Comparison of ENCODE assay signal across 8 cellular contexts in genomic region chr15:56244237-56244810, GRCh38. TPM values are rescaled to one million over a fixed set of nuclear protein-coding genes. Genes with fewer than 3 reads are reported as not detected.
DNase-seq lines count a peak whose midpoint lies in the region; ATAC-seq, FAIRE-seq and TF ChIP-seq lines count a peak whose summit lies in the region.

No MANE protein-coding gene starts in this region.

- H2AFZ ChIP-seq in GM23248 (peak overlapping the region; percentile 100), endothelial cell of umbilical vein (ENCODE audit: low read depth, low read length) (peak overlapping the region; percentile 53)

- POLR2A ChIA-PET in endothelial cell of umbilical vein (lab: Charles Lee), result no interaction called here

- H3K36me3 ChIP-seq in GM23248 (ENCODE audit: low read depth), result no peaks in the 10 kb centered on the region
- no peaks in the 10 kb centered on the region for H3K36me3 ChIP-seq in endothelial cell of umbilical vein (ENCODE audit: control insufficient read depth in 2 of 2, extremely low read depth in 1 of 2, insufficient read depth in 2 of 2, low read length in 2 of 2)
- peaks cover 4% of the 10 kb centered on the region for H3K36me3 ChIP-seq in mesodermal cell (ENCODE audit: control insufficient read depth, insufficient read depth, low read length)

- H3F3A ChIP-seq in GM23248 (ENCODE audit: insufficient read depth), result peaks cover 19% of the 10 kb centered on the region; the same call in 1 of the 2 replicates

- ATAC-seq in GM18520 (IDR thresholded peaks at IDR 0.05; ENCODE audit: unreplicated experiment), result no peak

- peaks cover 49% of the 10 kb centered on the region for H3K4me1 Mint-ChIP-seq in stimulated activated naive CD8-positive, alpha-beta T cell treated with anti-CD3 and anti-CD28 coated beads, Interleukin-15, Interleukin-2, amounts not matched to agents 100 ng/mL and 50 ng/mL, for 24 hours (ENCODE audit: low read depth)

- H3K36me3 Mint-ChIP-seq in stimulated activated naive CD8-positive, alpha-beta T cell treated with anti-CD3 and anti-CD28 coated beads, Interleukin-15, Interleukin-2, amounts not matched to agents 100 ng/mL and 50 ng/mL, for 24 hours (ENCODE audit: low read depth), result peaks cover 15% of the 10 kb centered on the region

- no peaks in the 10 kb centered on the region for H3K9me1 ChIP-seq in endothelial cell of umbilical vein (replicated peaks; ENCODE audit: control insufficient read depth, extremely low read depth, insufficient read depth, low read length)

- H3K4me3 ChIP-seq in GM23248 (peak overlapping the region; percentile 89), endothelial cell of umbilical vein (replicated peaks in 1 of 3; ENCODE audit: insufficient read depth in 1 of 3, low read depth in 1 of 3, low read length in 3 of 3) (peak overlapping the region; percentile 35 to 77 (median 64)), mesodermal cell (ENCODE audit: extremely low read depth, insufficient read depth, low read length, poor library complexity, severe bottlenecking) (peak overlapping the region; percentile 51)

- dilution Hi-C loops in endothelial cell of umbilical vein (cut with MboI; ENCODE audit: extremely low pct_ligation_motif_present, low sequenced_read_pairs), result no loop called here

- H3K27me3 ChIP-seq in GM23248 (replicated peaks; ENCODE audit: insufficient read depth), result no peaks in the 10 kb centered on the region
- no peaks in the 10 kb centered on the region for H3K27me3 ChIP-seq in endothelial cell of umbilical vein (ENCODE audit: control insufficient read depth in 2 of 2, insufficient read depth in 2 of 2, low read length in 2 of 2)

- H3K9me3 ChIP-seq in GM23248 (ENCODE audit: low read depth) (no peaks in the 10 kb centered on the region), endothelial cell of umbilical vein (replicated peaks; ENCODE audit: control insufficient read depth, insufficient read depth, low read length) (no peaks in the 10 kb centered on the region), mesodermal cell (ENCODE audit: control insufficient read depth, low read length) (no peaks in the 10 kb centered on the region)

- H3K9ac ChIP-seq in GM23248 (peak overlapping the region; percentile 67), endothelial cell of umbilical vein (replicated peaks; ENCODE audit: extremely low read depth, insufficient read depth, low read length) (peak overlapping the region; percentile 20)

- TF ChIP-seq CTCF in endothelial cell of umbilical vein (IDR thresholded peaks at IDR 0.05; ENCODE audit: extremely low read depth in 1 of 2, insufficient read depth in 1 of 2, low read depth in 1 of 2, low read length in 2 of 2), result no peak

- H3K9me3 Mint-ChIP-seq in stimulated activated naive CD8-positive, alpha-beta T cell treated with anti-CD3 and anti-CD28 coated beads, Interleukin-15, Interleukin-2, amounts not matched to agents 100 ng/mL and 50 ng/mL, for 24 hours, result no peaks in the 10 kb centered on the region

- H3K27ac Mint-ChIP-seq in stimulated activated naive CD8-positive, alpha-beta T cell treated with anti-CD3 and anti-CD28 coated beads, Interleukin-15, Interleukin-2, amounts not matched to agents 100 ng/mL and 50 ng/mL, for 24 hours, result peak overlapping the region; percentile 95

- intact Hi-C loops in endothelial cell of umbilical vein (cut with micrococcal nuclease), result loop anchor here (2.0 to 10.0 kb wide), 2 partner anchors 200 to 252 kb away; partner anchors contain the start of gene NEDD4

- H3K9me2 ChIP-seq in GM23248 (ENCODE audit: insufficient read depth), result no peaks in the 10 kb centered on the region

- no TSS peak for BruUV-seq in endothelial cell of umbilical vein (replicated peaks; lab: Mats Ljungman, UMichigan)

- H4K20me1 ChIP-seq in GM23248 (ENCODE audit: insufficient read depth) (no peaks in the 10 kb centered on the region), endothelial cell of umbilical vein (replicated peaks; ENCODE audit: control insufficient read depth, extremely low read depth, insufficient read depth, low read length) (no peaks in the 10 kb centered on the region)

- peak; percentile 70 for FAIRE-seq in endothelial cell of umbilical vein (lab: Jason Lieb, UNC)

- H3K79me2 ChIP-seq in GM23248 (ENCODE audit: insufficient read depth) (peaks cover 46% of the 10 kb centered on the region), endothelial cell of umbilical vein (ENCODE audit: control insufficient read depth, insufficient read depth, low read length) (peaks cover 40% of the 10 kb centered on the region)

- in situ Hi-C loops in GM23248 (cut with MboI), result no loop called here

- peak overlapping the region; percentile 94 for H3K4me3 Mint-ChIP-seq in stimulated activated naive CD8-positive, alpha-beta T cell treated with anti-CD3 and anti-CD28 coated beads, Interleukin-15, Interleukin-2, amounts not matched to agents 100 ng/mL and 50 ng/mL, for 24 hours

- H3K4me1 ChIP-seq in GM23248 (ENCODE audit: insufficient read depth) (peaks cover 33% of the 10 kb centered on the region), endothelial cell of umbilical vein (ENCODE audit: control insufficient read depth, extremely low read depth, insufficient read depth, low read length) (peaks cover 27% of the 10 kb centered on the region), mesodermal cell (ENCODE audit: control insufficient read depth, insufficient read depth, low read length, poor library complexity, severe bottlenecking) (peaks cover 3% of the 10 kb centered on the region)

- peak; percentile 57 for TF ChIP-seq POLR2A in endothelial cell of umbilical vein (IDR thresholded peaks at IDR 0.05; ENCODE audit: low read depth, low read length)

- peak overlapping the region; percentile 43 for H3K27ac ChIP-seq in GM23248
- H3K27ac ChIP-seq in endothelial cell of umbilical vein (ENCODE audit: insufficient read depth, low read depth, low read length), result peak overlapping the region; percentile 36
- peak overlapping the region; percentile 86 for H3K27ac ChIP-seq in mesodermal cell (ENCODE audit: low read depth, low read length, severe bottlenecking)

- WGBS in GM23248 (ENCODE audit: low coverage in 1 of 2, low lambda C conversion rate in 2 of 2, missing lambda C conversion rate in 2 of 2), 2 experiments, result 1 to 2% methylated on average over 17 to 22 of the region's 22 CpGs
- WGBS in mesodermal cell (ENCODE audit: insufficient coverage in 2 of 2), 2 experiments, result 0 to 4% methylated on average over 15 to 21 of the region's 22 CpGs

- DNase-seq in Ammon's horn (ENCODE audit: low spot score) (peak; percentile 84), GM23248 (peak; percentile 75), NCI-H510A treated with DMSO at 0.1 percent for 48 hours (lab: John Stamatoyannopoulos, UW) (peak; percentile 70), endothelial cell of umbilical vein (ENCODE audit: low read depth, low spot score) (peak; percentile 65)
- peak; percentile 7 to 11 (median 10) for DNase-seq in activated CD8-positive, alpha-beta memory T cell treated with anti-CD3 and anti-CD28 coated beads for 48 hours (ENCODE audit: low read depth in 2 of 3, low spot score in 2 of 3)

- no peaks in the 10 kb centered on the region for H3K27me3 Mint-ChIP-seq in stimulated activated naive CD8-positive, alpha-beta T cell treated with anti-CD3 and anti-CD28 coated beads, Interleukin-15, Interleukin-2, amounts not matched to agents 100 ng/mL and 50 ng/mL, for 24 hours

- CTCF ChIA-PET in endothelial cell of umbilical vein (lab: Charles Lee), result interaction anchor here (0.5 to 3.2 kb wide), 7 partner anchors 11 to 326 kb away, joined by 3 to 22 read pairs (median 6); partner anchors contain the start of gene NEDD4

- H3K4me2 ChIP-seq in GM23248 (ENCODE audit: unreplicated experiment) (peak overlapping the region; percentile 94), endothelial cell of umbilical vein (ENCODE audit: insufficient read depth, low read length) (peak overlapping the region; percentile 84)

TF ChIP-seq in endothelial cell of umbilical vein, 7 proteins besides CTCF, POLR2A, EP300 and RAD21:
- TF ChIP-seq FOS (IDR thresholded peaks at IDR 0.05; ENCODE audit: borderline replicate concordance, insufficient read depth, low read length), result no peak
- no peak for TF ChIP-seq GATA2 (IDR thresholded peaks at IDR 0.05; ENCODE audit: insufficient read depth, insufficient read length, low read depth, low read length)
- no peak for TF ChIP-seq EZH2 (IDR thresholded peaks at IDR 0.05; ENCODE audit: borderline replicate concordance, low read depth, low read length, severe bottlenecking)
- TF ChIP-seq, protein P1, sequence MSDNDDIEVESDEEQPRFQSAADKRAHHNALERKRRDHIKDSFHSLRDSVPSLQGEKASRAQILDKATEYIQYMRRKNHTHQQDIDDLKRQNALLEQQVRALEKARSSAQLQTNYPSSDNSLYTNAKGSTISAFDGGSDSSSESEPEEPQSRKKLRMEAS (IDR thresholded peaks at IDR 0.05; ENCODE audit: insufficient read depth, insufficient read length), result peak; percentile 8

RNA-seq across cellular contexts. Expression of gene RFX7, which starts 0.6 kb away (rescaled TPM):
- total RNA-seq in GM23248 (2014; rRNA removed; shearing (Covaris generic)), result 5.8 and 6.3 TPM in 2 replicates
- polyA plus RNA-seq in GM23248 (2016; fragmentation: Nextera tagmentation; extraction: Ambion mirVana), result 4.0 and 4.4 TPM in 2 replicates
- 23.0 and 25.9 TPM in 2 replicates for total RNA-seq in endothelial cell of umbilical vein
- polyA plus RNA-seq in endothelial cell of umbilical vein, result 5.7 and 6.3 TPM in 2 replicates
- polyA plus RNA-seq in endothelial cell of umbilical vein (2011; cell fraction: cytosol; rRNA removed), result 5.5 and 5.6 TPM in 2 replicates
- polyA plus RNA-seq in endothelial cell of umbilical vein (2011; cell fraction: nucleus; rRNA removed), result 18.8 and 22.1 TPM in 2 replicates
- 11.3 and 13.2 TPM in 2 replicates for polyA plus RNA-seq in endothelial cell of umbilical vein (2012)
- polyA minus RNA-seq in endothelial cell of umbilical vein, result 30.7 and 32.7 TPM in 2 replicates
- 10.5 TPM for polyA minus RNA-seq in endothelial cell of umbilical vein (2011; cell fraction: cytosol; rRNA and poly(A)+ RNA removed)
- polyA minus RNA-seq in endothelial cell of umbilical vein (2011; cell fraction: nucleus; rRNA and poly(A)+ RNA removed), result 21.7 and 34.6 TPM in 2 replicates
- 25.5 TPM for polyA plus RNA-seq in mesodermal cell (2013, experiment 1 of 2)
- polyA plus RNA-seq in mesodermal cell (2013, experiment 2 of 2), result 21.6 TPM

Comparison
In these comparisons a context has a peak if more than half of its experiments do, and no peak if none do; other contexts are left out.
1. DNase-seq: peak in every context shown above with its lines; median percentile 84 in Ammon's horn; 75 in GM23248; 70 in NCI-H510A treated with DMSO at 0.1 percent for 48 hours; 65 in endothelial cell of umbilical vein; 10 in activated CD8-positive, alpha-beta memory T cell treated with anti-CD3 and anti-CD28 coated beads for 48 hours.
2. H3K27ac ChIP-seq: peak in every context shown above with its lines; median percentile 86 in mesodermal cell; 43 in GM23248; 36 in endothelial cell of umbilical vein.